ENCODE assay signal across 23 cellular contexts in the genomic region with DNA sequence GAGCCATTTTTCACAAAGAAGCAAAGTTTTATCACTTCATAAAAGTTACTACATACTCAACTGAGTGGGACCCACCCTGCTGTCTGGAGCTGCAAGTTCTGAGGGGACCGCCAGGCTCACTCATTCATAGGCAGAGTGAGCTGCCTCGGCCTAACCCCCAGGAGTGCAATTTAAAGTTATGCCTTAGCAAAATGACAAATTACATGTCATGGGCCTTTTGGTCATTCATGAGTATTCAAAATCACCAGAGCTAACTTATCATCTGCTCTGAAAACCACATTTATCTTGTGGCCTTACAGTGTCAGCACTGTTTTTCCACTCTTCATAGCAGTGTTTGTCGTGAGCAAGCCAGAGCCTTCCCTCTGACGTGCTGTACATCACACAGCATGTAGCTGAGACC.
DNase-seq lines count a peak whose midpoint lies in the region; ATAC-seq and TF ChIP-seq lines count a peak whose summit lies in the region.
"Had no signal": no experiment of that assay in that cellular context is flagged by ENCODE, and none has a peak within 500 bp of the region (broad histone marks: within the 10 kb centered on the region; RNA-seq: fewer than 3 reads in every experiment).

No MANE protein-coding gene starts in this region.

- peaks cover 55% of the 10 kb centered on the region for H3K36me3 Mint-ChIP-seq in brain
- peaks cover 0 to 32% (median 15%) of the 10 kb centered on the region in 5 donors for H3K36me3 Mint-ChIP-seq in naive thymus-derived CD4-positive, alpha-beta T cell

- no peak overlapping the region for H3K23ac ChIP-seq in IMR-90 (ENCODE audit: low read depth, low read length)

- no peak overlapping the region for H2AK5ac ChIP-seq in IMR-90 (ENCODE audit: low read depth, low read length)

- H2AFZ ChIP-seq in IMR-90 (replicated peaks; ENCODE audit: low read length, poor library complexity) = no peak overlapping the region

- CTCF ChIA-PET in IMR-90 (lab: Yijun Ruan, JAX) = interaction anchor here (0.7 to 1.3 kb wide), 2 partner anchors 9 to 55 kb away, joined by 3 to 8 read pairs; no protein-coding TSS in a partner anchor
- CTCF ChIA-PET in naive thymus-derived CD4-positive, alpha-beta T cell (lab: Charles Lee) = no interaction called here

- H2AK9ac ChIP-seq in IMR-90 (replicated peaks; ENCODE audit: low read depth, low read length, poor library complexity) = no peak overlapping the region

- no peak overlapping the region; the same call in 1 of the 2 replicates for H3K18ac ChIP-seq in IMR-90 (ENCODE audit: low read depth, low read length)

- no peak for TF ChIP-seq POLR2A in IMR-90 (IDR thresholded peaks at IDR 0.05; ENCODE audit: low read depth, low read length)
- TF ChIP-seq POLR2A in heart left ventricle (IDR thresholded peaks at IDR 0.05) = no peak

- H4K91ac ChIP-seq in IMR-90 (ENCODE audit: insufficient read depth, low read depth, low read length) = no peak overlapping the region

- ATAC-seq in IMR-90 (ENCODE audit: low read depth) (no peak), heart left ventricle (peak; percentile 36 to 43 (median 39)), HG02610 (IDR thresholded peaks at IDR 0.05; ENCODE audit: unreplicated experiment) (no peak)
- ATAC-seq in naive thymus-derived CD4-positive, alpha-beta T cell = no peak
- ATAC-seq: activated CD8-positive, alpha-beta memory T cell treated with anti-CD3 and anti-CD28 coated beads, Interleukin-2, amount 10 ng/mL, durations not matched to agents 7 days and 5 days; activated naive CD4-positive, alpha-beta T cell treated with anti-CD3 and anti-CD28 coated beads, Interleukin-2, amount 50 U/mL, for 72 hours; pancreas had no signal

- H3K56ac ChIP-seq in IMR-90 (ENCODE audit: extremely low read depth, insufficient read depth, low read length) = no peak overlapping the region

- no peaks in the 10 kb centered on the region for H3K9me3 Mint-ChIP-seq in brain
- peaks cover 0 to 2% (median 0%) of the 10 kb centered on the region in 11 donors for H3K9me3 Mint-ChIP-seq in naive thymus-derived CD4-positive, alpha-beta T cell
- H3K9me3 Mint-ChIP-seq: activated CD4-positive, alpha-beta T cell treated with anti-CD3 and anti-CD28 coated beads, Interleukin-2, amount 10 ng/mL, durations not matched to agents 24 days and 14 days; activated naive CD4-positive, alpha-beta T cell treated with anti-CD3 and anti-CD28 coated beads, Interleukin-2, amount 50 U/mL, for 72 hours; naive B cell had no signal

- no peak overlapping the region for H2BK20ac ChIP-seq in IMR-90 (ENCODE audit: low read depth, low read length)

- no peak for TF ChIP-seq RAD21 in IMR-90 (IDR thresholded peaks at IDR 0.05; ENCODE audit: low read length)

- H3K36me3 ChIP-seq in IMR-90 (ENCODE audit: control insufficient read depth, insufficient read depth, low read length) (peaks cover 12% of the 10 kb centered on the region), heart left ventricle (peaks cover 0 to 45% (median 31%) of the 10 kb centered on the region in 9 donors)
- peaks cover 0 to 15% (median 0%) of the 10 kb centered on the region in 3 experiments for H3K36me3 ChIP-seq in naive thymus-derived CD4-positive, alpha-beta T cell (ENCODE audit: control insufficient read depth in 2 of 3, insufficient read depth in 3 of 3, low read length in 3 of 3)

- H3K27me3 Mint-ChIP-seq in brain = no peaks in the 10 kb centered on the region
- no peaks in the 10 kb centered on the region for H3K27me3 Mint-ChIP-seq in naive thymus-derived CD4-positive, alpha-beta T cell
- H3K27me3 Mint-ChIP-seq: activated CD4-positive, alpha-beta T cell treated with anti-CD3 and anti-CD28 coated beads, Interleukin-2, amount 10 ng/mL, durations not matched to agents 24 days and 14 days; activated CD8-positive, alpha-beta memory T cell treated with anti-CD3 and anti-CD28 coated beads, Interleukin-2, amount 10 ng/mL, durations not matched to agents 7 days and 5 days; naive B cell had no signal

- H3K9me3 ChIP-seq in IMR-90 (ENCODE audit: control insufficient read depth, insufficient read depth, low read length) = no peaks in the 10 kb centered on the region
- no peaks in the 10 kb centered on the region for H3K9me3 ChIP-seq in heart left ventricle
- no peaks in the 10 kb centered on the region for H3K9me3 ChIP-seq in naive thymus-derived CD4-positive, alpha-beta T cell (ENCODE audit: control insufficient read depth in 2 of 3, low read length in 3 of 3)
- H3K9me3 ChIP-seq: BLaER1 treated with 17β-estradiol and CSF1 and Interleukin-3, amounts not matched to agents 10 nM and 100 nM; Caco-2; pancreas; sigmoid colon had no signal

- H3K9me1 ChIP-seq in IMR-90 (ENCODE audit: insufficient read depth, low read length) = peaks cover 11% of the 10 kb centered on the region

- no peaks in the 10 kb centered on the region for H3K27me3 ChIP-seq in IMR-90 (ENCODE audit: control insufficient read depth, insufficient read depth, low read length)
- no peaks in the 10 kb centered on the region for H3K27me3 ChIP-seq in heart left ventricle
- no peaks in the 10 kb centered on the region for H3K27me3 ChIP-seq in naive thymus-derived CD4-positive, alpha-beta T cell (ENCODE audit: control insufficient read depth in 2 of 2, insufficient read depth in 2 of 2, low read length in 2 of 2)
- H3K27me3 ChIP-seq: BLaER1 treated with 17β-estradiol and CSF1 and Interleukin-3, amounts not matched to agents 10 nM and 100 nM; pancreas; sigmoid colon had no signal

- H3K27ac ChIP-seq in IMR-90 (ENCODE audit: insufficient read depth, low read length) (no peak overlapping the region), heart left ventricle (peak overlapping the region in 10 of 12 donors; percentile 15 to 76 (median 58))
- no peak overlapping the region for H3K27ac ChIP-seq in naive thymus-derived CD4-positive, alpha-beta T cell (ENCODE audit: low read depth, low read length)
- H3K27ac ChIP-seq: BLaER1 treated with 17β-estradiol and CSF1 and Interleukin-3, amounts not matched to agents 10 nM and 100 nM; coronary artery had no signal

- no peak overlapping the region for H3K14ac ChIP-seq in IMR-90 (replicated peaks; ENCODE audit: low read depth, low read length)

- no peak overlapping the region for H3K4me2 ChIP-seq in IMR-90 (ENCODE audit: low read depth, low read length)

- no peak overlapping the region for H2BK15ac ChIP-seq in IMR-90 (ENCODE audit: low read depth, low read length)

- H3K4me1 ChIP-seq in IMR-90 (ENCODE audit: control insufficient read depth, insufficient read depth, low read length) = peaks cover 10% of the 10 kb centered on the region
- H3K4me1 ChIP-seq in heart left ventricle = peaks cover 4 to 65% (median 35%) of the 10 kb centered on the region in 12 donors
- H3K4me1 ChIP-seq in naive thymus-derived CD4-positive, alpha-beta T cell (ENCODE audit: control insufficient read depth in 2 of 2, insufficient read depth in 2 of 2, low read length in 2 of 2) = no peaks in the 10 kb centered on the region
- H3K4me1 ChIP-seq: Caco-2, pancreas, sigmoid colon had no signal

- H3K9ac ChIP-seq in IMR-90 (ENCODE audit: low read depth, low read length) = no peak overlapping the region
- H3K9ac ChIP-seq: BLaER1 treated with 17β-estradiol and CSF1 and Interleukin-3, amounts not matched to agents 10 nM and 100 nM had no signal

- no peak overlapping the region for H3K4ac ChIP-seq in IMR-90 (ENCODE audit: low read depth, low read length)

- in situ Hi-C loops in IMR-90 (cut with MboI; ENCODE audit: low sequenced_read_pairs) = no loop called here

- intact Hi-C loops in IMR-90 (cut with micrococcal nuclease) (no loop called here), heart left ventricle (cut with DNase I) (loop anchor here in 6 of 10 donors (5.0 to 10.0 kb wide), 5 partner anchors 49 to 211 kb away; partner anchors contain the start of genes CCDC148 (in 1 of the 6) and PKP4 (in 1 of the 6)), posterior vena cava (cut with DNase I) (no loop called here)
- intact Hi-C loops in naive thymus-derived CD4-positive, alpha-beta T cell (cut with micrococcal nuclease) = no loop called here

- no peaks in the 10 kb centered on the region; a peak in 1 of 4 replicates for H3K79me1 ChIP-seq in IMR-90 (ENCODE audit: low read depth in 1 of 2, low read length in 2 of 2)

- H3K27ac Mint-ChIP-seq in brain = peak overlapping the region in 3 of 5 experiments; percentile 28 to 41 (median 30)
- peak overlapping the region in 1 of 9 donors; percentile 46 for H3K27ac Mint-ChIP-seq in naive thymus-derived CD4-positive, alpha-beta T cell
- H3K27ac Mint-ChIP-seq: activated CD4-positive, alpha-beta T cell treated with anti-CD3 and anti-CD28 coated beads, Interleukin-2, amount 10 ng/mL, durations not matched to agents 24 days and 14 days; activated CD8-positive, alpha-beta memory T cell treated with anti-CD3 and anti-CD28 coated beads, Interleukin-2, amount 10 ng/mL, durations not matched to agents 7 days and 5 days; activated naive CD4-positive, alpha-beta T cell treated with anti-CD3 and anti-CD28 coated beads, Interleukin-2, amount 50 U/mL, for 72 hours had no signal

- no peak overlapping the region for H2BK120ac ChIP-seq in IMR-90 (ENCODE audit: low read depth, low read length)

- BruUV-seq in IMR-90 (replicated peaks; lab: Mats Ljungman, UMichigan) = TSS peak; percentile 19

- peaks cover 53% of the 10 kb centered on the region for H3K4me1 Mint-ChIP-seq in brain
- H3K4me1 Mint-ChIP-seq in naive thymus-derived CD4-positive, alpha-beta T cell = peaks cover 0 to 3% (median 0%) of the 10 kb centered on the region in 7 donors
- H3K4me1 Mint-ChIP-seq: activated CD4-positive, alpha-beta T cell treated with anti-CD3 and anti-CD28 coated beads, Interleukin-2, amount 10 ng/mL, durations not matched to agents 24 days and 14 days; activated CD8-positive, alpha-beta memory T cell treated with anti-CD3 and anti-CD28 coated beads, Interleukin-2, amount 10 ng/mL, durations not matched to agents 7 days and 5 days; naive B cell had no signal

- no peaks in the 10 kb centered on the region for H4K20me1 ChIP-seq in IMR-90 (ENCODE audit: insufficient read depth, low read length)
- H4K20me1 ChIP-seq: BLaER1 treated with 17β-estradiol and CSF1 and Interleukin-3, amounts not matched to agents 10 nM and 100 nM had no signal

- dilution Hi-C loops in IMR-90 (cut with HindIII; ENCODE audit: low sequenced_read_pairs, unreplicated experiment) = no loop called here

- DNase-seq in IMR-90 (no peak), heart left ventricle (no peak), posterior vena cava (ENCODE audit: low spot score) (peak; percentile 84), NCI-H774 (lab: John Stamatoyannopoulos, UW) (no peak), iPS-NIHi11 (ENCODE audit: low spot score) (no peak)
- no peak for DNase-seq in naive thymus-derived CD4-positive, alpha-beta T cell
- DNase-seq: activated CD4-positive, alpha-beta T cell treated with anti-CD3 and anti-CD28 coated beads, Interleukin-2, amount 10 ng/mL, durations not matched to agents 24 days and 14 days; activated CD8-positive, alpha-beta memory T cell treated with anti-CD3 and anti-CD28 coated beads, Interleukin-2, amount 10 ng/mL, durations not matched to agents 7 days and 5 days; Caco-2; DMS79 treated with DMSO at 0.1 percent for 48 hours; foreskin melanocyte; mesendoderm; naive B cell; NCI-H1105; NCI-H2081; OCI-M1; pancreas; sigmoid colon had no signal

- 69% methylated on average over 2 of the region's 4 CpGs; no CpG with 5 or more reads in 1 of the 2 experiments for WGBS in IMR-90 (ENCODE audit: extremely low coverage in 2 of 2, insufficient read length in 1 of 2), 2 experiments
- WGBS in heart left ventricle, 4 donors = 73 to 80% (median 79%) methylated on average over 4 of the region's 4 CpGs

- POLR2A ChIA-PET in IMR-90 (lab: Charles Lee; ENCODE audit: unreplicated experiment) = no interaction called here
- POLR2A ChIA-PET in naive thymus-derived CD4-positive, alpha-beta T cell (lab: Charles Lee) = no interaction called here

- H4K5ac ChIP-seq in IMR-90 (ENCODE audit: low read depth, low read length) = no peak overlapping the region

- H2BK5ac ChIP-seq in IMR-90 (ENCODE audit: low read depth, low read length, poor library complexity, severe bottlenecking) = no peak overlapping the region

- TF ChIP-seq CTCF in IMR-90 (conservative IDR thresholded peaks at IDR 0.05; ENCODE audit: low read depth, low read length) (no peak), brain (conservative IDR thresholded peaks at IDR 0.05) (no peak), heart left ventricle (IDR thresholded peaks at IDR 0.05) (no peak)

- H3K4me3 ChIP-seq in IMR-90 (ENCODE audit: insufficient read depth, low read depth, low read length) = no peak overlapping the region
- H3K4me3 ChIP-seq in heart left ventricle = no peak overlapping the region
- no peak overlapping the region for H3K4me3 ChIP-seq in naive thymus-derived CD4-positive, alpha-beta T cell (ENCODE audit: low read length)
- H3K4me3 ChIP-seq: BLaER1 treated with 17β-estradiol and CSF1 and Interleukin-3, amounts not matched to agents 10 nM and 100 nM; coronary artery; pancreas; sigmoid colon had no signal

- 0 out of 4 replicates have a peak overlapping the region, but pooled peaks of 1 of the 2 experiments have one; percentile 0 for H4K8ac ChIP-seq in IMR-90 (ENCODE audit: low read depth in 2 of 2, low read length in 2 of 2)

- peak overlapping the region in 1 of 5 experiments; percentile 1 for H3K4me3 Mint-ChIP-seq in brain
- no peak overlapping the region for H3K4me3 Mint-ChIP-seq in naive thymus-derived CD4-positive, alpha-beta T cell
- H3K4me3 Mint-ChIP-seq: activated CD4-positive, alpha-beta T cell treated with anti-CD3 and anti-CD28 coated beads, Interleukin-2, amount 10 ng/mL, durations not matched to agents 24 days and 14 days; activated CD8-positive, alpha-beta memory T cell treated with anti-CD3 and anti-CD28 coated beads, Interleukin-2, amount 10 ng/mL, durations not matched to agents 7 days and 5 days; naive B cell had no signal

Comparison
In these comparisons a context has a peak if more than half of its experiments do, and no peak if none do; other contexts are left out.
1. ATAC-seq: peak in heart left ventricle (4 of 4); none in IMR-90 (single experiment), naive thymus-derived CD4-positive, alpha-beta T cell (single experiment) and HG02610 (single experiment).
2. H3K27ac ChIP-seq: peak in heart left ventricle (10 of 12); none in IMR-90 (single experiment) and naive thymus-derived CD4-positive, alpha-beta T cell (single experiment).
3. intact Hi-C loops: an anchor here in heart left ventricle (5.0 to 10.0 kb wide); none called in IMR-90, posterior vena cava and naive thymus-derived CD4-positive, alpha-beta T cell.